In genomic region chrX:16646366-16647168, GRCh38 we compare ENCODE assay signal across 22 cellular contexts. TPM values are rescaled to one million over a fixed set of nuclear protein-coding genes. Genes with fewer than 3 reads are reported as not detected.
"Had no signal": no experiment of that assay in that cellular context is flagged by ENCODE, and none has a peak within 500 bp of the region (broad histone marks: within the 10 kb centered on the region; RNA-seq: fewer than 3 reads in every experiment).

No MANE protein-coding gene starts in this region.

- ATAC-seq: natural killer cell; stimulated activated naive CD8-positive, alpha-beta T cell treated with anti-CD3 and anti-CD28 coated beads, Interleukin-15, Interleukin-2, amounts not matched to agents 100 U/mL and 50 U/mL, for 24 hours had no signal

- H3K4me3 ChIP-seq: esophagus squamous epithelium, left ventricle myocardium inferior had no signal

- H3K27me3 ChIP-seq: brain microvascular endothelial cell, esophagus squamous epithelium had no signal

- DNase-seq: activated CD4-positive, alpha-beta T cell treated with anti-CD3 and anti-CD28 coated beads, Interleukin-2, amount 10 ng/mL, durations not matched to agents 7 days and 5 days; activated CD8-positive, alpha-beta memory T cell treated with anti-CD3 and anti-CD28 coated beads for 24 hours; activated naive CD4-positive, alpha-beta T cell; activated naive CD8-positive, alpha-beta T cell treated with anti-CD3 and anti-CD28 coated beads, Interleukin-2, amount 10 ng/mL, durations not matched to agents 7 days and 5 days; anterior cingulate cortex; brain microvascular endothelial cell; cortex of kidney; effector CD8-positive, alpha-beta T cell; esophagus squamous epithelium; hippocampal formation; left ventricle myocardium inferior; natural killer cell; retina; stimulated activated CD4-positive, alpha-beta T cell treated with anti-CD3 and anti-CD28 coated beads, Interleukin-4, amount 100 ng/mL, for 4 hours; stimulated activated CD8-positive, alpha-beta memory T cell treated with anti-CD3 and anti-CD28 coated beads, Interleukin-4, amount 100 ng/mL, for 48 hours; stimulated activated naive CD8-positive, alpha-beta T cell treated with anti-CD3 and anti-CD28 coated beads, Interleukin-15, Interleukin-2, amounts not matched to agents 100 U/mL and 50 U/mL, for 24 hours; trophoblast cell had no signal

- H3K36me3 ChIP-seq: brain microvascular endothelial cell, esophagus squamous epithelium, left ventricle myocardium inferior had no signal

- H3K4me1 ChIP-seq: esophagus squamous epithelium, left ventricle myocardium inferior had no signal

- H3K27ac ChIP-seq: brain microvascular endothelial cell, esophagus squamous epithelium, left ventricle myocardium inferior had no signal

- H3K9me3 ChIP-seq: esophagus squamous epithelium, left ventricle myocardium inferior had no signal

RNA-seq across cellular contexts. Expression of gene S100G, which starts 3.4 kb away (rescaled TPM):
- total RNA-seq: activated CD4-positive, alpha-beta T cell treated with anti-CD3 and anti-CD28 coated beads, Interleukin-2, amount 10 ng/mL, durations not matched to agents 7 days and 5 days; activated naive CD8-positive, alpha-beta T cell treated with anti-CD3 and anti-CD28 coated beads, Interleukin-2, amount 10 ng/mL, durations not matched to agents 7 days and 5 days; activated T-helper 1 cell treated with anti-CD3 and anti-CD28 coated beads, Interleukin-12 subunit alpha, Interleukin-12 subunit beta, Interleukin-2, Interleukin-4 antibody, amounts not matched to agents 30 ng/mL and 10 ng/mL and 1 ng/mL, durations not matched to agents 14 hours and 24 hours and 36 hours; endothelial cell of umbilical vein; esophagus squamous epithelium; fibroblast of villous mesenchyme; glomerular endothelial cell; left ventricle myocardium inferior; natural killer cell; skeletal muscle tissue had no signal
